In genomic region chr14:100067971-100068959, GRCh38 we compare ENCODE assay signal across 8 cellular contexts. TPM values are rescaled to one million over a fixed set of nuclear protein-coding genes. Genes with fewer than 3 reads are reported as not detected.
DNase-seq lines count a peak whose midpoint lies in the region; ATAC-seq and TF ChIP-seq lines count a peak whose summit lies in the region.

No MANE protein-coding gene starts in this region.

- H3K9me2 ChIP-seq in MM.1S (replicated peaks; ENCODE audit: insufficient read depth, low read length): no peaks in the 10 kb centered on the region

- no peak overlapping the region for H3K9ac ChIP-seq in MM.1S (ENCODE audit: low read length)

- peaks cover 74% of the 10 kb centered on the region for H3K4me1 Mint-ChIP-seq in activated naive CD4-positive, alpha-beta T cell treated with anti-CD3 and anti-CD28 coated beads for 36 hours (ENCODE audit: low read depth)

- H3K36me3 Mint-ChIP-seq in activated naive CD4-positive, alpha-beta T cell treated with anti-CD3 and anti-CD28 coated beads for 36 hours (ENCODE audit: low read depth): peaks cover 19% of the 10 kb centered on the region

- intact Hi-C loops in activated naive CD4-positive, alpha-beta T cell treated with anti-CD3 and anti-CD28 coated beads for 36 hours (cut with micrococcal nuclease): loop anchor here (1.0 to 10.0 kb wide), 8 partner anchors 11 to 1754 kb away; partner anchors contain the start of genes BCL11B and CYP46A1

- CTCF ChIA-PET in activated naive CD4-positive, alpha-beta T cell treated with anti-CD3 and anti-CD28 coated beads for 36 hours (lab: Charles Lee): interaction anchor here (0.6 to 34.6 kb wide), 11 partner anchors 8 to 124 kb away, joined by 3 to 932 read pairs (median 5); no protein-coding TSS in a partner anchor

- peak overlapping the region; percentile 83 for H3K4me3 Mint-ChIP-seq in activated naive CD4-positive, alpha-beta T cell treated with anti-CD3 and anti-CD28 coated beads for 36 hours

- H3K9me3 Mint-ChIP-seq in activated naive CD4-positive, alpha-beta T cell treated with anti-CD3 and anti-CD28 coated beads for 36 hours: no peaks in the 10 kb centered on the region

- no peak for TF ChIP-seq CTCF in MM.1S (IDR thresholded peaks at IDR 0.05; ENCODE audit: low read length)

- peak; percentile 33 for ATAC-seq in HG03039 (IDR thresholded peaks at IDR 0.05; ENCODE audit: unreplicated experiment)

- no peaks in the 10 kb centered on the region for H3K79me2 ChIP-seq in MM.1S (ENCODE audit: low read length)

- no peak overlapping the region for H3K4me3 ChIP-seq in MM.1S (ENCODE audit: low read length)

- no peaks in the 10 kb centered on the region for H3K9me3 ChIP-seq in MM.1S (replicated peaks; ENCODE audit: insufficient read depth, low read length)

- peak; percentile 92 for DNase-seq in activated naive CD4-positive, alpha-beta T cell treated with anti-CD3 and anti-CD28 coated beads for 36 hours
- peak; percentile 73 for DNase-seq in iris pigment epithelial cell (ENCODE audit: low read depth)
- peak in 2 of 3 experiments; percentile 81 to 87 for DNase-seq in stimulated activated CD4-positive, alpha-beta T cell treated with anti-CD3 and anti-CD28 coated beads, TNF-alpha, amount 100 ng/mL, for 4 hours (ENCODE audit: low read depth in 3 of 3)
- no peak for DNase-seq in NCI-H146 treated with DMSO at 0.1 percent for 48 hours (lab: John Stamatoyannopoulos, UW; ENCODE audit: unreplicated experiment)
- DNase-seq in MM.1S: no peak

- no peaks in the 10 kb centered on the region for H3K36me3 ChIP-seq in MM.1S (replicated peaks; ENCODE audit: insufficient read depth, low read length)

- H3F3A ChIP-seq in MM.1S (ENCODE audit: insufficient read depth, low read length): peaks cover 13% of the 10 kb centered on the region

- H4K20me1 ChIP-seq in MM.1S (ENCODE audit: insufficient read depth, low read length): no peaks in the 10 kb centered on the region

- H3K27me3 Mint-ChIP-seq in activated naive CD4-positive, alpha-beta T cell treated with anti-CD3 and anti-CD28 coated beads for 36 hours (ENCODE audit: low read depth): no peaks in the 10 kb centered on the region

- no peak overlapping the region for H2AFZ ChIP-seq in MM.1S (ENCODE audit: low read length)

- no peak overlapping the region for H3K4me2 ChIP-seq in MM.1S (ENCODE audit: low read depth, low read length)

- no peak overlapping the region for H3K27ac ChIP-seq in MM.1S (ENCODE audit: low read length)

- H3K4me1 ChIP-seq in MM.1S (ENCODE audit: low read length): peaks cover 41% of the 10 kb centered on the region

- TF ChIP-seq POLR2A in GM18526 (IDR thresholded peaks at IDR 0.05; ENCODE audit: extremely low read depth, insufficient read length) (peak; percentile 25), Raji (IDR thresholded peaks at IDR 0.05; ENCODE audit: insufficient read depth, low read depth, low read length) (peak; percentile 45; the same call in 1 of the 2 replicates)

- H3K27ac Mint-ChIP-seq in activated naive CD4-positive, alpha-beta T cell treated with anti-CD3 and anti-CD28 coated beads for 36 hours: peak overlapping the region; percentile 100

- H3K27me3 ChIP-seq in MM.1S (replicated peaks; ENCODE audit: insufficient read depth, low read length): no peaks in the 10 kb centered on the region

RNA-seq across cellular contexts. Expression of gene EVL, which starts 3.0 kb away (rescaled TPM):
- total RNA-seq in activated naive CD4-positive, alpha-beta T cell treated with anti-CD3 and anti-CD28 coated beads for 36 hours: 100 to 1,000 TPM; 173 to 175 TPM

Comparison
In these comparisons a context has a peak if more than half of its experiments do, and no peak if none do; other contexts are left out.
1. DNase-seq: peak in activated naive CD4-positive, alpha-beta T cell treated with anti-CD3 and anti-CD28 coated beads for 36 hours (single experiment), iris pigment epithelial cell (single experiment) and stimulated activated CD4-positive, alpha-beta T cell treated with anti-CD3 and anti-CD28 coated beads, TNF-alpha, amount 100 ng/mL, for 4 hours (2 of 3); none in NCI-H146 treated with DMSO at 0.1 percent for 48 hours (single experiment) and MM.1S (single experiment).